Comparison of ENCODE assay signal across 8 cellular contexts in the genomic region with DNA sequence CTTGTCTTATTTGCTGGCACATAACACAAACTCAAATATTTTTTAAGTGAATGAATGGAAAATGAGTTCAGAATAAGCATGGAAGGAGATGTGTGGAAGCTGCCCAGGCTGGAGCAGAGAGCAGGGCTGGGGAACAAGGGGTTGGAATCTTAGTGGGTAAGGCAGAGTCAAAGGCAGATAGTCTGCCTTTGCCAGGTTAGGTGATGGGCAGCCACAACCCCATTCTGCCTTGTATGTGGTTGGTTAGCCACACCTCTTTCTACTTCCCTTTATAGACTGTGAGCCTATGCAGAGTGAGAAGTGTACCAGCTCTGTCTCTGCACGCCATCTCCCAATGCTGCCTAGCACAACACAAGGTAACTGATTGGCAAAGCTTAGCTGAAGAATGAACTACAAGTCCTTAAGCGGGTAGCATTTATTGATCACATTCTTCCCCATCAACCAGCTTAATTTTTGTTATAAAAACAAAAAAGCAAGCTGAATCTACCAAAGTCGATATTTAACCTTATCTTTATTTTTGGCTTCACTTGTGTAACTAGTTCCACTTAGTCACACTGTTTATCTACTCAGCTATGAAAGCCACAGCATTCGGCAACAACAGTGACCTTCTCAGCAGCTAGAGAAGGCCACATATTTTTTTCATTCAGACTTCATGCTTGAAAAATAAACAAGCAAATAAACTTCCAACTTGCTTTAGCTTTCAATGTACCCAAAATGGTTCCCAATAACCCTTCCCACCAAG.
DNase-seq lines count a peak whose midpoint lies in the region; ATAC-seq and TF ChIP-seq lines count a peak whose summit lies in the region.

No MANE protein-coding gene starts in this region.

- no peaks in the 10 kb centered on the region for H3K27me3 Mint-ChIP-seq in endodermal cell (ENCODE audit: insufficient read depth)

- no peak overlapping the region for H3K27ac Mint-ChIP-seq in endodermal cell

- H3K36me3 Mint-ChIP-seq in endodermal cell (ENCODE audit: low read depth), result peaks cover 5% of the 10 kb centered on the region

- WGBS in esophagus muscularis mucosa, result 76% methylated on average over 4 of the region's 4 CpGs
- WGBS in endodermal cell (ENCODE audit: insufficient coverage in 1 of 2, insufficient read length in 1 of 2), 2 experiments, result 90 to 94% methylated on average over 4 of the region's 4 CpGs

- no peak overlapping the region for H3K4me3 Mint-ChIP-seq in endodermal cell

- no peak for DNase-seq in Right ventricle myocardium inferior (ENCODE audit: missing footprints)
- no peak for DNase-seq in cardiac septum (ENCODE audit: low spot score)
- DNase-seq in activated CD4-positive, alpha-beta T cell treated with anti-CD3 and anti-CD28 coated beads for 1 hour, result peak; percentile 11
- DNase-seq in esophagus muscularis mucosa (ENCODE audit: extremely low spot score), result peak; percentile 37
- peak; percentile 1 to 5 (median 5) for DNase-seq in stimulated activated CD4-positive, alpha-beta T cell treated with anti-CD3 and anti-CD28 coated beads, TNF-alpha, amount 100 ng/mL, for 24 hours (ENCODE audit: low read depth in 3 of 3)
- DNase-seq in endodermal cell, result no peak
- DNase-seq in H7, result no peak

- intact Hi-C loops in Right ventricle myocardium inferior (cut with DNase I) (loop anchor here (2.0 kb wide), 1 partner anchor 71 kb away; the partner anchor contains the start of gene KLHL3), cardiac septum (cut with DNase I) (no loop called here), esophagus muscularis mucosa (cut with DNase I) (no loop called here)

- H3K9me3 ChIP-seq in esophagus muscularis mucosa (no peaks in the 10 kb centered on the region), endodermal cell (ENCODE audit: control insufficient read depth, low read length) (no peaks in the 10 kb centered on the region)

- H3K36me3 ChIP-seq in esophagus muscularis mucosa (no peaks in the 10 kb centered on the region), endodermal cell (ENCODE audit: control insufficient read depth, insufficient read depth, low read length) (no peaks in the 10 kb centered on the region), H7 (replicated peaks; ENCODE audit: control insufficient read depth, insufficient read depth, low read length) (no peaks in the 10 kb centered on the region)

- no peaks in the 10 kb centered on the region for H3K9me3 Mint-ChIP-seq in endodermal cell

- H3K9ac ChIP-seq in endodermal cell (ENCODE audit: extremely low read depth, low read length, poor library complexity, severe bottlenecking), result no peak overlapping the region

- TF ChIP-seq POLR2A in esophagus muscularis mucosa (IDR thresholded peaks at IDR 0.05; ENCODE audit: low read depth), result no peak

- TF ChIP-seq CTCF in esophagus muscularis mucosa (IDR thresholded peaks at IDR 0.05) (no peak), endodermal cell (conservative IDR thresholded peaks at IDR 0.05) (no peak)

- H3K27me3 ChIP-seq in esophagus muscularis mucosa (no peaks in the 10 kb centered on the region), endodermal cell (ENCODE audit: control insufficient read depth, insufficient read depth, low read length, poor library complexity, severe bottlenecking) (no peaks in the 10 kb centered on the region), H7 (ENCODE audit: control insufficient read depth, insufficient read depth, low read length) (no peaks in the 10 kb centered on the region)

- H3K4me1 Mint-ChIP-seq in endodermal cell, result peaks cover 21% of the 10 kb centered on the region

- H3K4me3 ChIP-seq in esophagus muscularis mucosa, result no peak overlapping the region
- H3K4me3 ChIP-seq in endodermal cell (ENCODE audit: low read length), result no peak overlapping the region
- H3K4me3 ChIP-seq in H7 (ENCODE audit: insufficient read depth, low read depth, low read length), result no peak overlapping the region

- no peak overlapping the region for H3K27ac ChIP-seq in esophagus muscularis mucosa (replicated peaks in 1 of 4)
- no peak overlapping the region for H3K27ac ChIP-seq in endodermal cell (ENCODE audit: low read depth, low read length)

- ATAC-seq in Right ventricle myocardium inferior (peak; percentile 90), HG03280 (IDR thresholded peaks at IDR 0.05; ENCODE audit: unreplicated experiment) (peak; percentile 100)

- no peak for TF ChIP-seq EP300 in esophagus muscularis mucosa (IDR thresholded peaks at IDR 0.05)

- H3K4me1 ChIP-seq in esophagus muscularis mucosa, result peaks cover 0 to 15% (median 9%) of the 10 kb centered on the region in 4 donors
- peaks cover 7% of the 10 kb centered on the region for H3K4me1 ChIP-seq in endodermal cell (ENCODE audit: control insufficient read depth, insufficient read depth, low read length)

Comparison
In these comparisons a context has a peak if more than half of its experiments do, and no peak if none do; other contexts are left out.
1. DNase-seq: peak in activated CD4-positive, alpha-beta T cell treated with anti-CD3 and anti-CD28 coated beads for 1 hour (single experiment), esophagus muscularis mucosa (single experiment) and stimulated activated CD4-positive, alpha-beta T cell treated with anti-CD3 and anti-CD28 coated beads, TNF-alpha, amount 100 ng/mL, for 24 hours (3 of 3); none in Right ventricle myocardium inferior (single experiment), cardiac septum (single experiment), endodermal cell (single experiment) and H7 (single experiment).